8 cellular contexts compared by ENCODE assay signal in genomic region chr14:76720382-76720813, GRCh38. TPM values are rescaled to one million over a fixed set of nuclear protein-coding genes. Genes with fewer than 3 reads are reported as not detected.
DNase-seq lines count a peak whose midpoint lies in the region; ATAC-seq and TF ChIP-seq lines count a peak whose summit lies in the region.

No MANE protein-coding gene starts in this region.

- DNase-seq in BE2C (peak; percentile 78), LHCN-M2 (ENCODE audit: low read depth) (peak; percentile 91), astrocyte of the hippocampus (ENCODE audit: low read depth, low spot score) (peak; percentile 42), left lung (peak in 1 of 2 donors; percentile 69), WERI-Rb-1 (no peak)
- no peak for DNase-seq in stimulated activated CD4-positive, alpha-beta T cell treated with anti-CD3 and anti-CD28 coated beads, Interleukin-4, amount 100 ng/mL, for 1 hour
- DNase-seq in activated T-cell treated with anti-CD3 and anti-CD28 coated beads, Interleukin-2, amount 50 U/mL, for 48 hours, result no peak

- peak; percentile 78 for ATAC-seq in GM19351 (IDR thresholded peaks at IDR 0.05; ENCODE audit: unreplicated experiment)
- peak; percentile 71 for ATAC-seq in left lung

- H3K4me3 ChIP-seq in BE2C (ENCODE audit: low read depth, low read length), result no peak overlapping the region
- no peak overlapping the region for H3K4me3 ChIP-seq in left lung
- no peak overlapping the region for H3K4me3 ChIP-seq in WERI-Rb-1 (ENCODE audit: low read depth, low read length)

- H3K27me3 ChIP-seq in BE2C (no peaks in the 10 kb centered on the region), left lung (no peaks in the 10 kb centered on the region), WERI-Rb-1 (ENCODE audit: insufficient read depth, low read depth, severe bottlenecking) (no peaks in the 10 kb centered on the region)

- intact Hi-C loops in left lung (cut with DNase I), result no loop called here

- H3K9me3 ChIP-seq in BE2C, result no peaks in the 10 kb centered on the region
- H3K9me3 ChIP-seq in left lung, result no peaks in the 10 kb centered on the region
- H3K9me3 ChIP-seq in WERI-Rb-1 (ENCODE audit: severe bottlenecking), result no peaks in the 10 kb centered on the region

- peaks cover 24% of the 10 kb centered on the region for H3K4me1 ChIP-seq in BE2C
- H3K4me1 ChIP-seq in left lung, result peaks cover 8 to 44% of the 10 kb centered on the region in 2 donors

- no peak for TF ChIP-seq CTCF in BE2C (IDR thresholded peaks at IDR 0.05; ENCODE audit: low read depth, low read length)
- TF ChIP-seq CTCF in left lung (IDR thresholded peaks at IDR 0.05), result no peak
- TF ChIP-seq CTCF in WERI-Rb-1 (IDR thresholded peaks at IDR 0.05; ENCODE audit: low read depth, low read length), result no peak

- peak overlapping the region; percentile 46 to 54 for H3K27ac ChIP-seq in left lung
- no peak overlapping the region for H3K27ac ChIP-seq in WERI-Rb-1

- no peaks in the 10 kb centered on the region for H3K36me3 ChIP-seq in BE2C
- H3K36me3 ChIP-seq in left lung, result no peaks in the 10 kb centered on the region
- H3K36me3 ChIP-seq in WERI-Rb-1, result no peaks in the 10 kb centered on the region

RNA-seq across cellular contexts. Expression of gene VASH1, which starts 40.9 kb away (rescaled TPM):
- 38.5 TPM for polyA plus RNA-seq in BE2C (2012; ENCODE audit: insufficient read depth, insufficient read length, low read depth)
- total RNA-seq in LHCN-M2 (2014; rRNA removed) (0.90 and 1.8 TPM in 2 replicates), left lung (10 to 100 TPM; 26.5 to 29.3 TPM)
- polyA plus RNA-seq in LHCN-M2 (2012), result 2.2 TPM

Comparison
In these comparisons a context has a peak if more than half of its experiments do, and no peak if none do; other contexts are left out.
1. DNase-seq: peak in BE2C (single experiment), LHCN-M2 (single experiment) and astrocyte of the hippocampus (single experiment); none in stimulated activated CD4-positive, alpha-beta T cell treated with anti-CD3 and anti-CD28 coated beads, Interleukin-4, amount 100 ng/mL, for 1 hour (single experiment), activated T-cell treated with anti-CD3 and anti-CD28 coated beads, Interleukin-2, amount 50 U/mL, for 48 hours (0 of 2) and WERI-Rb-1 (single experiment).